ENCODE assay signal across 8 cellular contexts in the genomic region with DNA sequence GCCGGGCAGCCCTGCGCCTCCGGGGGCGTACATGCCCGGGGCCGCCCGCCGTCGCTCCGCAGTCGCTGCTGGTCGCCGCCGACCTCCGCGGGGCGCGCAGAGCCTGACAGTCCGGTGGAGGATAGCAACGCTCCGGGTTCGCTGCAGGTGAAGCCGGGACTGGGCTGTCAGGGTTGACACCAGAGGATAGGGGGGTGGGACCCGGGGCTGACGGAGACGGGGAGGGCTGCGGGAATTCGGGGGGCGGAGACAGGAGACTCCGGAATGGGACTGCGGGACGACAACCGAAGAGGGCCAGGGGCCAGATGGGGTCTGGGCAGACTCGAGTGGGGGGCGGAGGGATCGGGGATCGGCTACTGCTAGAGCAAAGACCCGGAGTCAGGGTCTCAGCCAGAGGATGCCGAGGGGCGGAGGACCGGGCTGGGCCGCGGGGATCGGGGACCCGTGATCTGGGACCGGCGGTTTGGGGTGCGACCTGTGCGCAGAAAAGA. TPM values are rescaled to one million over a fixed set of nuclear protein-coding genes. Genes with fewer than 3 reads are reported as not detected.
A peak's percentile ranks its signal among the peaks of the same experiment; 100 is the strongest.
DNase-seq lines count a peak whose midpoint lies in the region; ATAC-seq lines count a peak whose summit lies in the region.

No MANE protein-coding gene starts in this region.

- H3K27me3 Mint-ChIP-seq in immature natural killer cell (ENCODE audit: low read depth in 3 of 3), result peaks cover 2 to 11% (median 3%) of the 10 kb centered on the region in 3 donors

- no peaks in the 10 kb centered on the region for H3K27me3 ChIP-seq in SJCRH30

- peak; percentile 27 for ATAC-seq in HG02943 (IDR thresholded peaks at IDR 0.05; ENCODE audit: low read depth, unreplicated experiment)

- peaks cover 19% of the 10 kb centered on the region for H3K36me3 ChIP-seq in SJCRH30

- H3K4me3 ChIP-seq in SJCRH30, result peak overlapping the region; percentile 75

- H3K4me1 ChIP-seq in SJCRH30, result peaks cover 12% of the 10 kb centered on the region

- DNase-seq in NCI-H524 (lab: John Stamatoyannopoulos, UW) (peak; percentile 42 to 67), NCI-H524 treated with DMSO at 0.1 percent for 48 hours (lab: John Stamatoyannopoulos, UW) (no peak), SJCRH30 (peak; percentile 27 to 38), T47D (ENCODE audit: low read depth in 1 of 2, low spot score in 1 of 2) (peak; percentile 30 to 32), immature natural killer cell (peak in 1 of 3 donors; percentile 30), SHP77 (lab: John Stamatoyannopoulos, UW) (no peak)
- peak; percentile 24 for DNase-seq in stimulated activated CD8-positive, alpha-beta memory T cell treated with anti-CD3 and anti-CD28 coated beads, Interleukin-12 subunit alpha, Interleukin-12 subunit beta, amount 100 ng/mL, for 4 hours (ENCODE audit: low read depth)

- H3K4me3 Mint-ChIP-seq in immature natural killer cell, result peak overlapping the region; percentile 96 to 99 (median 98)

- H3K27ac ChIP-seq in SJCRH30, result peak overlapping the region; percentile 30; the same call in 1 of the 2 replicates

- peak overlapping the region; percentile 57 to 96 (median 90) for H3K27ac Mint-ChIP-seq in immature natural killer cell

- in situ Hi-C loops in T47D (cut with HindIII; ENCODE audit: low pct_unique_long_range_greater_than_20kb, low sequenced_read_pairs), result no loop called here

- no peaks in the 10 kb centered on the region for H3K9me3 Mint-ChIP-seq in immature natural killer cell

- no peaks in the 10 kb centered on the region for H3K9me3 ChIP-seq in SJCRH30 (replicated peaks)

- peaks cover 0 to 15% (median 7%) of the 10 kb centered on the region in 3 donors for H3K36me3 Mint-ChIP-seq in immature natural killer cell

- H3K4me1 Mint-ChIP-seq in immature natural killer cell, result peaks cover 67% of the 10 kb centered on the region in 2 donors

RNA-seq across cellular contexts. Expression of gene TMEM127, which starts 0.4 kb away (rescaled TPM):
- total RNA-seq in SJCRH30 (2014; rRNA removed; shearing (Covaris generic)), result 16.2 and 17.9 TPM in 2 replicates
- 10 to 100 TPM; 24.6 to 57.7 (median 31.3) TPM for polyA plus RNA-seq in immature natural killer cell

RNA-seq across cellular contexts. Expression of gene CIAO1, which starts 0.6 kb away (rescaled TPM):
- total RNA-seq in SJCRH30 (2014; rRNA removed; shearing (Covaris generic)), result 59.2 and 59.9 TPM in 2 replicates
- polyA plus RNA-seq in immature natural killer cell, result 100 to 1,000 TPM in 2 of 3 donors, 10 to 100 TPM in 1; 92.2 to 142 (median 134) TPM

RNA-seq across cellular contexts. Expression of gene SNRNP200, which starts 40.0 kb away (rescaled TPM):
- 153 and 157 TPM in 2 replicates for total RNA-seq in SJCRH30 (2014; rRNA removed; shearing (Covaris generic))
- 100 to 1,000 TPM in 1 of 3 donors, 10 to 100 TPM in 2; 42.3 to 105 (median 46.6) TPM for polyA plus RNA-seq in immature natural killer cell

RNA-seq across cellular contexts. Expression of gene STARD7, which starts 56.8 kb away (rescaled TPM):
- total RNA-seq in SJCRH30 (2014; rRNA removed; shearing (Covaris generic)), result 232 and 243 TPM in 2 replicates
- 100 to 1,000 TPM; 161 to 252 (median 173) TPM for polyA plus RNA-seq in immature natural killer cell

RNA-seq across cellular contexts. Expression of gene ITPRIPL1, which starts 59.7 kb away (rescaled TPM):
- total RNA-seq in SJCRH30 (2014; rRNA removed; shearing (Covaris generic)), result 26.4 and 27.1 TPM in 2 replicates
- polyA plus RNA-seq in immature natural killer cell, result 10 to 100 TPM; 17.2 to 39.1 (median 33.0) TPM

Comparison
In these comparisons a context has a peak if more than half of its experiments do, and no peak if none do; other contexts are left out.
1. DNase-seq: peak in NCI-H524 (2 of 2), SJCRH30 (2 of 2), T47D (2 of 2) and stimulated activated CD8-positive, alpha-beta memory T cell treated with anti-CD3 and anti-CD28 coated beads, Interleukin-12 subunit alpha, Interleukin-12 subunit beta, amount 100 ng/mL, for 4 hours (single experiment); none in NCI-H524 treated with DMSO at 0.1 percent for 48 hours (single experiment) and SHP77 (0 of 2).